26 cellular contexts compared by ENCODE assay signal in genomic region chr6:80134065-80134464, GRCh38.
"Had no signal": no experiment of that assay in that cellular context is flagged by ENCODE, and none has a peak within 500 bp of the region (broad histone marks: within the 10 kb centered on the region; RNA-seq: fewer than 3 reads in every experiment).

No MANE protein-coding gene starts in this region.

- H3K9me3 Mint-ChIP-seq: natural killer cell; neural progenitor cell; stimulated activated memory B cell treated with anti-CD40 and anti-IgM and Interleukin-4, amounts not matched to agents 10 μg/mL and 1 μg/mL and 100 μg/mL, for 72 hours; stimulated activated naive CD8-positive, alpha-beta T cell treated with anti-CD3 and anti-CD28 coated beads, Interleukin-15, amount 100 ng/mL, for 72 hours; type B pancreatic cell had no signal

- H3K9me3 ChIP-seq: neutrophil, right atrium auricular region, right lobe of liver, tibial nerve, vagina had no signal

- H3K79me2 ChIP-seq: hepatocyte, parathyroid adenoma had no signal

- H3K27me3 Mint-ChIP-seq: naive B cell; progenitor cell of endocrine pancreas; stimulated activated memory B cell treated with anti-CD40 and anti-IgM and Interleukin-4, amounts not matched to agents 10 μg/mL and 1 μg/mL and 100 μg/mL, for 72 hours; stimulated activated naive CD8-positive, alpha-beta T cell treated with anti-CD3 and anti-CD28 coated beads, Interleukin-15, amount 100 ng/mL, for 72 hours; type B pancreatic cell had no signal

- H3K9ac ChIP-seq: neural progenitor cell, parathyroid adenoma had no signal

- H3K36me3 ChIP-seq: neutrophil, right atrium auricular region, vagina had no signal

- H3K4me1 ChIP-seq: neural progenitor cell, parathyroid adenoma, right atrium auricular region, right lobe of liver, vagina had no signal

- H3K4me3 ChIP-seq: hepatocyte, neural progenitor cell, right atrium auricular region, right lobe of liver, smooth muscle cell, tibial nerve, vagina had no signal

- H3K4me1 Mint-ChIP-seq: naive B cell; natural killer cell; nephron progenitor cell; stimulated activated memory B cell treated with anti-CD40 and anti-IgM and Interleukin-4, amounts not matched to agents 10 μg/mL and 1 μg/mL and 100 μg/mL, for 72 hours; stimulated activated naive CD8-positive, alpha-beta T cell treated with anti-CD3 and anti-CD28 coated beads, Interleukin-15, amount 100 ng/mL, for 72 hours had no signal

- DNase-seq: islet precursor cell; mesenchymal stem cell; naive B cell; natural killer cell; nephron progenitor cell; occipital lobe; right lobe of liver; stimulated activated CD4-positive, alpha-beta T cell treated with anti-CD3 and anti-CD28 coated beads, Interleukin-1b, Interleukin-23, amount 100 ng/mL, for 48 hours; stimulated activated CD4-positive, alpha-beta T cell treated with anti-CD3 and anti-CD28 coated beads, Interleukin-2, amount 100 ng/mL, for 48 hours; stimulated activated CD4-positive, alpha-beta T cell treated with anti-CD3 and anti-CD28 coated beads, Interleukin-4, amount 100 ng/mL, for 4 hours; stimulated activated CD8-positive, alpha-beta memory T cell treated with anti-CD3 and anti-CD28 coated beads, Interleukin-4, amount 100 ng/mL, for 48 hours; stimulated activated naive CD4-positive, alpha-beta T cell treated with Interleukin-2 at 50 U/mL for 16 hours; stimulated activated naive CD8-positive, alpha-beta T cell treated with anti-CD3 and anti-CD28 coated beads, Interleukin-15, amount 100 ng/mL, for 72 hours; substantia nigra had no signal

- H2AFZ ChIP-seq: hepatocyte, neural progenitor cell, parathyroid adenoma had no signal

- H3K4me2 ChIP-seq: hepatocyte, neural progenitor cell, smooth muscle cell had no signal

- ATAC-seq: left lobe of liver; natural killer cell; right lobe of liver; stimulated activated memory B cell treated with anti-CD40 and anti-IgM and Interleukin-4, amounts not matched to agents 10 μg/mL and 1 μg/mL and 100 μg/mL, for 72 hours; stimulated activated naive CD8-positive, alpha-beta T cell treated with anti-CD3 and anti-CD28 coated beads, Interleukin-15, amount 100 ng/mL, for 72 hours had no signal

- H3K27ac ChIP-seq: hepatocyte, neural progenitor cell, neutrophil, parathyroid adenoma, right atrium auricular region, right lobe of liver, tibial nerve, vagina had no signal

- H3K4me3 Mint-ChIP-seq: naive B cell; natural killer cell; nephron progenitor cell; neural progenitor cell; stimulated activated memory B cell treated with anti-CD40 and anti-IgM and Interleukin-4, amounts not matched to agents 10 μg/mL and 1 μg/mL and 100 μg/mL, for 72 hours; stimulated activated naive CD8-positive, alpha-beta T cell treated with anti-CD3 and anti-CD28 coated beads, Interleukin-15, amount 100 ng/mL, for 72 hours; type B pancreatic cell had no signal

- H3K27me3 ChIP-seq: hepatocyte, neural progenitor cell, neutrophil, right atrium auricular region, right lobe of liver, tibial nerve, vagina had no signal

- H3K27ac Mint-ChIP-seq: natural killer cell; nephron progenitor cell; progenitor cell of endocrine pancreas; stimulated activated memory B cell treated with anti-CD40 and anti-IgM and Interleukin-4, amounts not matched to agents 10 μg/mL and 1 μg/mL and 100 μg/mL, for 72 hours; stimulated activated naive CD8-positive, alpha-beta T cell treated with anti-CD3 and anti-CD28 coated beads, Interleukin-15, amount 100 ng/mL, for 72 hours; type B pancreatic cell had no signal
